In the genomic region with DNA sequence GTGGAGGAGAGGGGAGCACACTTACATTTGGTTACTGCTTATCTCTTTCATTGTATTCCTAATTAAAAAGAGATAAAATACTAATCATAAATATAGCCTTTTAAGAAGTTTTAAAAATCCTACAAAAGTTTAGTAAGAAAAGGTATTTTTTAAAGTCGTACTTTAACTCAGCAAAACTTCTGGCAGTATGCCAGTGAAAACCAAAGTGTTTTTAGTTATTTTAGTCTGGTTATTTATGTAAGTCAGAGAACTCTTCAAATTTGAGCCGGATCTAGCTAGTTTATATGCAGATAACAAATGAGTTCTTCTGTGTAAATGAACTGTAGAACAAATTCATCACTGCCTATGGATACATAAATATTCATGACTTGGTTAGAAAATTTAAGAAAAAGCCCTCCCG, we compare ENCODE assay signal across 12 cellular contexts. TPM values are rescaled to one million over a fixed set of nuclear protein-coding genes. Genes with fewer than 3 reads are reported as not detected.
DNase-seq lines count a peak whose midpoint lies in the region; ATAC-seq, FAIRE-seq and TF ChIP-seq lines count a peak whose summit lies in the region.
"Had no signal": no experiment of that assay in that cellular context is flagged by ENCODE, and none has a peak within 500 bp of the region (broad histone marks: within the 10 kb centered on the region; RNA-seq: fewer than 3 reads in every experiment).

No MANE protein-coding gene starts in this region.

- peaks cover 29% of the 10 kb centered on the region for H3K4me1 Mint-ChIP-seq in activated T-cell treated with anti-CD3 and anti-CD28 coated beads, Interleukin-2, amount 50 U/mL, for 24 hours (ENCODE audit: low read depth)
- no peaks in the 10 kb centered on the region for H3K4me1 Mint-ChIP-seq in astrocyte (ENCODE audit: low read depth, unreplicated experiment)

- peaks cover 7% of the 10 kb centered on the region for H3K4me1 ChIP-seq in astrocyte (ENCODE audit: insufficient read depth, low read length)
- peaks cover 2 to 11% (median 8%) of the 10 kb centered on the region in 5 donors for H3K4me1 ChIP-seq in subcutaneous abdominal adipose tissue (ENCODE audit: control insufficient read depth in 5 of 5, insufficient read depth in 5 of 5, low read length in 5 of 5)
- H3K4me1 ChIP-seq: SJCRH30 had no signal

- no peak for DNase-seq in activated T-cell treated with anti-CD3 and anti-CD28 coated beads, Interleukin-2, amount 50 U/mL, for 24 hours
- DNase-seq in activated T-cell treated with anti-CD3 and anti-CD28 coated beads for 4 hours (no peak), astrocyte (ENCODE audit: low read depth) (peak; percentile 10), glomerular visceral epithelial cell (ENCODE audit: extremely low spot score) (no peak), kidney tubule cell (ENCODE audit: low spot score) (no peak)
- DNase-seq: activated CD8-positive, alpha-beta memory T cell treated with anti-CD3 and anti-CD28 coated beads, Interleukin-2, amount 10 ng/mL, durations not matched to agents 7 days and 5 days; NCI-H1105 treated with DMSO at 0.1 percent for 48 hours; SJCRH30; testis had no signal

- H3K4me3 ChIP-seq in astrocyte (ENCODE audit: insufficient read depth, low read depth, low read length) (no peak overlapping the region), subcutaneous abdominal adipose tissue (ENCODE audit: low read depth in 1 of 5, low read length in 5 of 5) (no peak overlapping the region)
- H3K4me3 ChIP-seq: SJCRH30, testis had no signal

- no peaks in the 10 kb centered on the region for H4K20me1 ChIP-seq in astrocyte (ENCODE audit: insufficient read depth, low read length)

- H3K27me3 ChIP-seq in astrocyte (ENCODE audit: insufficient read depth, low read length) (no peaks in the 10 kb centered on the region), subcutaneous abdominal adipose tissue (ENCODE audit: control insufficient read depth in 5 of 5, insufficient read depth in 4 of 5, low read length in 5 of 5) (no peaks in the 10 kb centered on the region)
- H3K27me3 ChIP-seq: SJCRH30, testis had no signal

- H3K36me3 Mint-ChIP-seq in activated T-cell treated with anti-CD3 and anti-CD28 coated beads, Interleukin-2, amount 50 U/mL, for 24 hours (ENCODE audit: low read depth): peaks cover 71% of the 10 kb centered on the region
- peaks cover 2% of the 10 kb centered on the region for H3K36me3 Mint-ChIP-seq in astrocyte (ENCODE audit: low read depth, unreplicated experiment)

- peak overlapping the region; percentile 94 for H3K27ac Mint-ChIP-seq in activated T-cell treated with anti-CD3 and anti-CD28 coated beads, Interleukin-2, amount 50 U/mL, for 24 hours
- H3K27ac Mint-ChIP-seq in astrocyte (ENCODE audit: unreplicated experiment): no peak overlapping the region
- H3K27ac Mint-ChIP-seq: activated CD8-positive, alpha-beta memory T cell treated with anti-CD3 and anti-CD28 coated beads, Interleukin-2, amount 10 ng/mL, durations not matched to agents 7 days and 5 days had no signal

- no peaks in the 10 kb centered on the region for H3K9me3 ChIP-seq in astrocyte (ENCODE audit: insufficient read depth, low read depth, low read length)
- H3K9me3 ChIP-seq in subcutaneous abdominal adipose tissue (ENCODE audit: control insufficient read depth in 5 of 5, low read length in 5 of 5): no peaks in the 10 kb centered on the region
- H3K9me3 ChIP-seq: SJCRH30, testis had no signal

- no peak overlapping the region for H3K4me2 ChIP-seq in astrocyte (ENCODE audit: low read length)

- H3K9ac ChIP-seq in astrocyte (ENCODE audit: low read length) (no peak overlapping the region), subcutaneous abdominal adipose tissue (ENCODE audit: low read length in 5 of 5) (no peak overlapping the region)

- H3K36me3 ChIP-seq in astrocyte (ENCODE audit: insufficient read depth, low read length) (peaks cover 3% of the 10 kb centered on the region), subcutaneous abdominal adipose tissue (ENCODE audit: control insufficient read depth in 5 of 5, insufficient read depth in 5 of 5, low read length in 5 of 5) (peaks cover 3 to 23% (median 15%) of the 10 kb centered on the region in 5 donors)

- no peak overlapping the region for H3K27ac ChIP-seq in astrocyte (ENCODE audit: low read depth, low read length)
- peak overlapping the region; percentile 39 for H3K27ac ChIP-seq in subcutaneous abdominal adipose tissue (ENCODE audit: low read depth, low read length)
- H3K27ac ChIP-seq: SJCRH30 had no signal

- H3K9me3 Mint-ChIP-seq in activated T-cell treated with anti-CD3 and anti-CD28 coated beads, Interleukin-2, amount 50 U/mL, for 24 hours: no peaks in the 10 kb centered on the region
- H3K9me3 Mint-ChIP-seq in astrocyte (ENCODE audit: unreplicated experiment): no peaks in the 10 kb centered on the region

- H2AFZ ChIP-seq in astrocyte (ENCODE audit: low read depth, low read length): no peak overlapping the region

- no peaks in the 10 kb centered on the region for H3K79me2 ChIP-seq in astrocyte (ENCODE audit: insufficient read depth, low read length)

- TF ChIP-seq CTCF in astrocyte (IDR thresholded peaks at IDR 0.05; ENCODE audit: insufficient read depth, low read depth, low read length): no peak

- peak; percentile 15 for ATAC-seq in HG02884 (IDR thresholded peaks at IDR 0.05; ENCODE audit: unreplicated experiment)
- no peak for ATAC-seq in SK-N-SH treated with all-trans-retinoic acid at 6 μM for 48 hours
- ATAC-seq: activated CD8-positive, alpha-beta memory T cell treated with anti-CD3 and anti-CD28 coated beads, Interleukin-2, amount 10 ng/mL, durations not matched to agents 7 days and 5 days had no signal

- FAIRE-seq in astrocyte (lab: Jason Lieb, UNC): no peak

- peak overlapping the region; percentile 48 for H3K4me3 Mint-ChIP-seq in activated T-cell treated with anti-CD3 and anti-CD28 coated beads, Interleukin-2, amount 50 U/mL, for 24 hours
- no peak overlapping the region for H3K4me3 Mint-ChIP-seq in astrocyte (ENCODE audit: unreplicated experiment)
- H3K4me3 Mint-ChIP-seq: activated CD8-positive, alpha-beta memory T cell treated with anti-CD3 and anti-CD28 coated beads, Interleukin-2, amount 10 ng/mL, durations not matched to agents 7 days and 5 days had no signal

- H3K27me3 Mint-ChIP-seq in activated T-cell treated with anti-CD3 and anti-CD28 coated beads, Interleukin-2, amount 50 U/mL, for 24 hours: no peaks in the 10 kb centered on the region
- H3K27me3 Mint-ChIP-seq in astrocyte (ENCODE audit: low read depth, unreplicated experiment): no peaks in the 10 kb centered on the region
- H3K27me3 Mint-ChIP-seq: activated CD8-positive, alpha-beta memory T cell treated with anti-CD3 and anti-CD28 coated beads, Interleukin-2, amount 10 ng/mL, durations not matched to agents 7 days and 5 days had no signal

TF ChIP-seq in SK-N-SH treated with all-trans-retinoic acid at 6 μM for 48 hours, 23 proteins besides CTCF, POLR2A, EP300 and RAD21 (continues in another document):
- TF ChIP-seq CSRNP3 (CRISPR knock-in tag; IDR thresholded peaks at IDR 0.05) (no peak), SNAI2 (CRISPR knock-in tag; IDR thresholded peaks at IDR 0.05) (no peak), TCF4 (CRISPR knock-in tag; IDR thresholded peaks at IDR 0.05; ENCODE audit: borderline replicate concordance) (no peak), PATZ1 (CRISPR knock-in tag; IDR thresholded peaks at IDR 0.05; ENCODE audit: borderline replicate concordance) (no peak), GLIS3 (CRISPR knock-in tag; IDR thresholded peaks at IDR 0.05) (no peak), ESRRG (CRISPR knock-in tag; IDR thresholded peaks at IDR 0.05) (no peak), ZNF565 (CRISPR knock-in tag; conservative IDR thresholded peaks at IDR 0.05; ENCODE audit: low read depth) (no peak), ZFP3 (CRISPR knock-in tag; IDR thresholded peaks at IDR 0.05) (no peak), OSR1 (CRISPR knock-in tag; IDR thresholded peaks at IDR 0.05) (no peak)
- TF ChIP-seq, protein P1, sequence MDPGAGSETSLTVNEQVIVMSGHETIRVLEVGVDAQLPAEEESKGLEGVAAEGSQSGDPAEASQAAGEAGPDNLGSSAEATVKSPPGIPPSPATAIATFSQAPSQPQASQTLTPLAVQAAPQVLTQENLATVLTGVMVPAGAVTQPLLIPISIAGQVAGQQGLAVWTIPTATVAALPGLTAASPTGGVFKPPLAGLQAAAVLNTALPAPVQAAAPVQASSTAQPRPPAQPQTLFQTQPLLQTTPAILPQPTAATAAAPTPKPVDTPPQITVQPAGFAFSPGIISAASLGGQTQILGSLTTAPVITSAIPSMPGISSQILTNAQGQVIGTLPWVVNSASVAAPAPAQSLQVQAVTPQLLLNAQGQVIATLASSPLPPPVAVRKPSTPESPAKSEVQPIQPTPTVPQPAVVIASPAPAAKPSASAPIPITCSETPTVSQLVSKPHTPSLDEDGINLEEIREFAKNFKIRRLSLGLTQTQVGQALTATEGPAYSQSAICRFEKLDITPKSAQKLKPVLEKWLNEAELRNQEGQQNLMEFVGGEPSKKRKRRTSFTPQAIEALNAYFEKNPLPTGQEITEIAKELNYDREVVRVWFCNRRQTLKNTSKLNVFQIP (CRISPR knock-in tag; IDR thresholded peaks at IDR 0.05; ENCODE audit: borderline replicate concordance, low read depth): no peak

RNA-seq across cellular contexts. Expression of gene ANKDD1B, which starts 36.5 kb away (rescaled TPM):
- 0.41 and 0.59 TPM in 2 replicates for total RNA-seq in astrocyte
- total RNA-seq: activated CD8-positive, alpha-beta memory T cell treated with anti-CD3 and anti-CD28 coated beads, Interleukin-2, amount 10 ng/mL, durations not matched to agents 7 days and 5 days; SJCRH30 had no signal
